ENCODE assay signal across 8 cellular contexts in genomic region chr9:133135193-133135745, GRCh38. TPM values are rescaled to one million over a fixed set of nuclear protein-coding genes. Genes with fewer than 3 reads are reported as not detected.
DNase-seq lines count a peak whose midpoint lies in the region; ATAC-seq and TF ChIP-seq lines count a peak whose summit lies in the region.

No MANE protein-coding gene starts in this region.

- intact Hi-C loops in psoas muscle (cut with DNase I) = no loop called here

- H3K9me3 ChIP-seq in psoas muscle = no peaks in the 10 kb centered on the region

- no peaks in the 10 kb centered on the region for H3K36me3 ChIP-seq in psoas muscle (ENCODE audit: insufficient read depth in 1 of 2, low read depth in 1 of 2)

- no peak overlapping the region for H3K4me3 ChIP-seq in psoas muscle

- WGBS in psoas muscle, 3 donors = 5 to 14% (median 10%) methylated on average over 4 to 7 of the region's 7 CpGs

- peaks cover 28% of the 10 kb centered on the region for H3K4me1 ChIP-seq in foreskin keratinocyte
- H3K4me1 ChIP-seq in psoas muscle = peaks cover 84% of the 10 kb centered on the region

- DNase-seq in NCI-H2196 (lab: John Stamatoyannopoulos, UW; ENCODE audit: unreplicated experiment) = peak; percentile 73
- DNase-seq in activated gamma-delta T cell treated with Interleukin-2 at 50 U/mL for 16 hours = peak; percentile 63
- peak; percentile 82 to 93 for DNase-seq in foreskin keratinocyte
- peak; percentile 87 to 88 for DNase-seq in psoas muscle
- DNase-seq in NCI-H1436 treated with DMSO at 0.1 percent for 48 hours (lab: John Stamatoyannopoulos, UW) = no peak
- DNase-seq in RPMI8226 = no peak

- H3K27ac ChIP-seq in C4-2B (peak overlapping the region; percentile 59), foreskin keratinocyte (peak overlapping the region; percentile 59), psoas muscle (peak overlapping the region; percentile 99)

- TF ChIP-seq CTCF in C4-2B (conservative IDR thresholded peaks at IDR 0.05) (no peak), foreskin keratinocyte (conservative IDR thresholded peaks at IDR 0.05) (no peak), psoas muscle (IDR thresholded peaks at IDR 0.05) (no peak)

- ATAC-seq in foreskin keratinocyte (peak; percentile 78), psoas muscle (peak; percentile 29 to 53 (median 40)), HG02981 (IDR thresholded peaks at IDR 0.05; ENCODE audit: unreplicated experiment) (no peak)

- H3K27me3 ChIP-seq in foreskin keratinocyte = no peaks in the 10 kb centered on the region
- H3K27me3 ChIP-seq in psoas muscle (ENCODE audit: insufficient read depth in 3 of 3, low read length in 2 of 3) = no peaks in the 10 kb centered on the region

RNA-seq across cellular contexts. Expression of gene RALGDS, which starts 14.2 kb away (rescaled TPM):
- total RNA-seq in foreskin keratinocyte = 15.9 and 18.0 TPM in 2 replicates
- 11.9 and 12.7 TPM in 2 replicates for polyA plus RNA-seq in foreskin keratinocyte
- total RNA-seq in psoas muscle = 10 to 100 TPM; 13.3 to 64.6 (median 21.4) TPM
- 10 to 100 TPM; 12.3 to 21.1 (median 17.2) TPM for polyA plus RNA-seq in psoas muscle

RNA-seq across cellular contexts. Expression of gene GBGT1, which starts 28.4 kb away (rescaled TPM):
- total RNA-seq in foreskin keratinocyte (1.7 and 3.0 TPM in 2 replicates), psoas muscle (1 to 10 TPM; 2.0 to 4.4 (median 3.3) TPM)
- polyA plus RNA-seq in foreskin keratinocyte (1.5 and 3.0 TPM in 2 replicates), psoas muscle (1 to 10 TPM; 1.6 to 2.9 (median 2.7) TPM)

Comparison
In these comparisons a context has a peak if more than half of its experiments do, and no peak if none do; other contexts are left out.
1. DNase-seq: peak in NCI-H2196 (single experiment), activated gamma-delta T cell treated with Interleukin-2 at 50 U/mL for 16 hours (single experiment), foreskin keratinocyte (2 of 2) and psoas muscle (2 of 2); none in NCI-H1436 treated with DMSO at 0.1 percent for 48 hours (single experiment) and RPMI8226 (single experiment).
2. Peak in every context shown above with its lines, with median percentiles within 50 percentile points of each other: H3K27ac ChIP-seq.